ENCODE assay signal across 8 cellular contexts in the genomic region with DNA sequence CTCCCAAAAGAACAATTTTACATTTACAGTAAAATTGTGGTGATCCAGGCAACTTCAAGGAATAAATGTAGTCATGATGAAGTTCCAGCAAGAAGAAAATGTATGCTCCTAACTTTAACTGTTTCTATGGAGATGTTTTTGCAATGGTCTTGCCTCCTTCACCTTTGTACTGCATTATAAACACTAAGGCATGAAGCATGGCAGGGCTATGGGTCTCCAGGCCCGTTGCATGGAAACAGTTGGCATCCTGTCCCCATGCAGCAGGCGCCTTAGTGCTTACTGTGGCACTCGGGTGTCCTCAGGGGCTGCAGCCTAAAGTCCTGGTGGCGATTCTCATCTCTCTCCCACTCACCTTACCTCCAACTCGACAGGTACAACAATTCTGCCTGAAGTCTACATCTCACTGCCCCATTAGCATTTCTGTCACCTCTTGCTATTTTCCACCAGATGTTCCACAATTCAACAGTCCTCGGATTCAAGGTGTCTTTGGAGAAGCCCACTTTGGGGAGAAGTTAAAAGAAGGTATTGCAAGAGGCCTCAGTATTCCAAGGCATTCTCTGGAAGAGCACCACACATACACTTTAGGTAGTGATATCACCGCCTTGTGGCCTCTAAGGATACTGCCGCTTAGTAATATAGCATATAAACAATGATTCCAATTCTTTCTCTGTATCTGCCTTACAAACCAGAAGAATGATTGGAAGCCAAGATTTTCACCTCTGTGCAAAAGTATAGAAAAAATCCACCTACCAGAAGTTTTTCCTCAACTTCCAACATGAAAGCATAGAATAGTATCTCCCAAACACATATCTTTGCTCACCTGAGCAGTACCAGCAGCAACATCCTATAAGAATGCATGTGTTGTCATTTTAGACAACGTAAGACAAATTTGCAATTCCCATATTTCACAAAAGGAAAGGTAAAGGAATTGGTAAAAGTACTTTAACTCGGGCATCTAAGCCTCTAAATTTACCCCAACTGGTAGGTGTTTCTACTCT. TPM values are rescaled to one million over a fixed set of nuclear protein-coding genes. Genes with fewer than 3 reads are reported as not detected.
A peak's percentile ranks its signal among the peaks of the same experiment; 100 is the strongest.
DNase-seq lines count a peak whose midpoint lies in the region; ATAC-seq, FAIRE-seq and TF ChIP-seq lines count a peak whose summit lies in the region.

No MANE protein-coding gene starts in this region.

- H3K36me3 ChIP-seq in adrenal gland (replicated peaks in 1 of 2) (no peaks in the 10 kb centered on the region), keratinocyte (ENCODE audit: control insufficient read depth in 2 of 2, extremely low read depth in 1 of 2, insufficient read depth in 2 of 2, low read length in 2 of 2) (no peaks in the 10 kb centered on the region), uterus (no peaks in the 10 kb centered on the region)

- TF ChIP-seq POLR2A in adrenal gland (IDR thresholded peaks at IDR 0.05) = no peak
- no peak for TF ChIP-seq POLR2A in uterus (IDR thresholded peaks at IDR 0.05)

- dilution Hi-C loops in keratinocyte (cut with MboI; ENCODE audit: extremely low pct_ligation_motif_present, low sequenced_read_pairs) = no loop called here

- H3K9me1 ChIP-seq in keratinocyte (ENCODE audit: control insufficient read depth, extremely low read depth, insufficient read depth, low read length) = no peaks in the 10 kb centered on the region

- H3K4me2 ChIP-seq in keratinocyte (ENCODE audit: control insufficient read depth, extremely low read depth, insufficient read depth, low read depth, low read length) = no peak overlapping the region

- peak; percentile 88 for FAIRE-seq in keratinocyte (lab: Jason Lieb, UNC)

- H3K9me3 ChIP-seq in adrenal gland (replicated peaks in 1 of 3) (no peaks in the 10 kb centered on the region), keratinocyte (ENCODE audit: control insufficient read depth, low read depth, low read length) (no peaks in the 10 kb centered on the region), uterus (no peaks in the 10 kb centered on the region)

- 55 to 63% (median 57%) methylated on average over 8 to 10 of the region's 10 CpGs for WGBS in adrenal gland, 4 donors

- no peak overlapping the region for H2AFZ ChIP-seq in keratinocyte (ENCODE audit: control insufficient read depth, low read length)

- H3K4me1 ChIP-seq in adrenal gland (replicated peaks in 1 of 2) (peaks cover 0 to 30% of the 10 kb centered on the region in 2 donors), keratinocyte (ENCODE audit: control insufficient read depth, extremely low read depth, insufficient read depth, low read length) (peaks cover 4% of the 10 kb centered on the region), uterus (peaks cover 0 to 6% of the 10 kb centered on the region in 2 donors)

- peak overlapping the region in 1 of 5 donors; percentile 37 for H3K27ac ChIP-seq in adrenal gland
- H3K27ac ChIP-seq in keratinocyte (ENCODE audit: control insufficient read depth, insufficient read depth, low read length) = no peak overlapping the region
- peak overlapping the region in 1 of 2 donors; percentile 100 for H3K27ac ChIP-seq in uterus

- intact Hi-C loops in adrenal gland (cut with DNase I) (loop anchor here in 1 of 2 donors (10.0 kb wide), 1 partner anchor 253 kb away; no protein-coding TSS in a partner anchor), uterus (cut with DNase I; ENCODE audit: low total_unique reads) (no loop called here)

- TF ChIP-seq CTCF in AG09319 (IDR thresholded peaks at IDR 0.05; ENCODE audit: low read depth, low read length) (peak; percentile 66), adrenal gland (IDR thresholded peaks at IDR 0.05) (peak; percentile 38 to 61 (median 54)), keratinocyte (optimal IDR thresholded peaks at IDR 0.05 in 1 of 3, IDR thresholded peaks at IDR 0.05 in 1 of 3, conservative IDR thresholded peaks at IDR 0.05 in 1 of 3; ENCODE audit: extremely low read depth in 1 of 3, insufficient read depth in 2 of 3, low read length in 3 of 3) (peak; percentile 54 to 79 (median 67)), uterus (IDR thresholded peaks at IDR 0.05) (peak; percentile 34 to 56 (median 52))

- ATAC-seq in GM18498 (IDR thresholded peaks at IDR 0.05; ENCODE audit: unreplicated experiment) = peak; percentile 55

- H4K20me1 ChIP-seq in keratinocyte (ENCODE audit: control insufficient read depth, extremely low read depth, insufficient read depth, low read length) = no peaks in the 10 kb centered on the region

- no peak overlapping the region for H3K9ac ChIP-seq in keratinocyte (ENCODE audit: control insufficient read depth, extremely low read depth, insufficient read depth, low read length)

- DNase-seq in AG09319 (ENCODE audit: extremely low read depth, low read depth) (peak; percentile 18), NCI-H1048 (lab: John Stamatoyannopoulos, UW) (peak; percentile 39), adrenal gland (peak in 3 of 7 donors; percentile 30 to 39 (median 35)), keratinocyte (ENCODE audit: low read depth, low spot score) (no peak), uterus (peak in 1 of 2 donors; percentile 29), GOT3 (lab: John Stamatoyannopoulos, UW) (no peak), MV-4-11 (lab: John Stamatoyannopoulos, UW) (no peak)

- H3K4me3 ChIP-seq in adrenal gland (peak overlapping the region in 1 of 4 donors; percentile 31), keratinocyte (ENCODE audit: control insufficient read depth in 2 of 3, extremely low read depth in 1 of 3, insufficient read depth in 2 of 3, low read depth in 1 of 3, low read length in 3 of 3) (no peak overlapping the region), uterus (peak overlapping the region in 1 of 2 donors; percentile 2)

- H3K27me3 ChIP-seq in adrenal gland (no peaks in the 10 kb centered on the region), keratinocyte (ENCODE audit: control insufficient read depth, extremely low read depth, insufficient read depth, low read length) (peaks cover 9% of the 10 kb centered on the region), uterus (no peaks in the 10 kb centered on the region)

- H3K79me2 ChIP-seq in keratinocyte (ENCODE audit: control insufficient read depth, insufficient read depth, low read length) = no peaks in the 10 kb centered on the region

RNA-seq across cellular contexts. Expression of gene LIFR, which starts 5.1 kb away (rescaled TPM):
- total RNA-seq in adrenal gland (100 to 1,000 TPM in 3 of 8 donors, 10 to 100 TPM in 5; 43.2 to 118 (median 68.0) TPM), uterus (100 to 1,000 TPM; 141 to 310 (median 232) TPM)
- polyA plus RNA-seq in adrenal gland (10 to 100 TPM in 2 of 3 donors, 1 to 10 TPM in 1; 9.2 to 18.3 (median 10.2) TPM), keratinocyte (1.00 to 1.1 TPM (median 1.0 TPM) in 3 replicates)
- 0.24 TPM for polyA plus RNA-seq in keratinocyte (2011; ENCODE audit: low read depth)
- 0.40 and 0.90 TPM in 2 replicates for polyA plus RNA-seq in keratinocyte (2011; cell fraction: cytosol; rRNA removed)
- 2.1 and 2.4 TPM in 2 replicates for polyA plus RNA-seq in keratinocyte (2011; cell fraction: nucleus; rRNA removed)
- polyA plus RNA-seq in keratinocyte (2012; ENCODE audit: low replicate concordance) = 0.48 and 1.1 TPM in 2 replicates
- 1.1 to 4.3 TPM (median 3.8 TPM) in 3 replicates for polyA minus RNA-seq in keratinocyte
- polyA minus RNA-seq in keratinocyte (2011; cell fraction: cytosol; rRNA and poly(A)+ RNA removed) = 1.9 TPM
- polyA minus RNA-seq in keratinocyte (2011; cell fraction: nucleus; rRNA and poly(A)+ RNA removed) = 5.4 and 10.6 TPM in 2 replicates

Comparison
In these comparisons a context has a peak if more than half of its experiments do, and no peak if none do; other contexts are left out.
1. DNase-seq: peak in AG09319 (single experiment) and NCI-H1048 (single experiment); none in keratinocyte (single experiment), GOT3 (single experiment) and MV-4-11 (single experiment).
2. Peak in every context shown above with its lines, with median percentiles within 50 percentile points of each other: CTCF ChIP-seq.